Comparison of ENCODE assay signal across 11 cellular contexts in the genomic region with DNA sequence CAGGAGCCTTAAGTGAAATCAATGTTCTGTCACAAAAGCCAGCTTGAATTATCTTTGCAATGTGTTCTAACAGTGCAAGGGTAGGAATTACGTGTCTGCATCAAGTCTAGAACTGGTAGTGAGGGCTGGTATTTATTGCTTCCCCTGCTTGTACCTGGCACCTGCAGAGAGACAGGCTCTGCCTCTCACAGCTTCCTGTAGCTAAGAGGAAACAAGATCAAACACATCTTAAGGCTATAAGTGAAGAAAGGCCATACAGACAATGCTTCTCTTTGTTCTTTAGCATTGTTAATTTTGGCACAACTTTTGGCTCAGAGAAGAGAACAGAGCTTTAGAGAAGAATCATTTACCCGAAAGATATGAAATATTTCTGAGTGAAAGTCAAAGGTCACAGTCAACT.
"Had no signal": no experiment of that assay in that cellular context is flagged by ENCODE, and none has a peak within 500 bp of the region (broad histone marks: within the 10 kb centered on the region; RNA-seq: fewer than 3 reads in every experiment).

No MANE protein-coding gene starts in this region.

- H3K27ac ChIP-seq: cardiac muscle cell, right lobe of liver had no signal

- H3K4me3 ChIP-seq: cardiac muscle cell, right lobe of liver had no signal

- H3K27ac Mint-ChIP-seq: T-helper 1 cell treated with Interleukin-12 subunit alpha and Interleukin-12 subunit beta and Interleukin-4 antibody, amounts not matched to agents 30 μg/mL and 1 μg/mL, for 36 hours had no signal

- ATAC-seq: activated naive CD4-positive, alpha-beta T cell treated with anti-CD3 and anti-CD28 coated beads, Interleukin-2, amount 50 U/mL, for 72 hours; right lobe of liver had no signal

- H3K9me3 ChIP-seq: right lobe of liver, SK-N-SH had no signal

- DNase-seq: amygdala; kidney; right lobe of liver; SK-N-SH; stimulated activated CD4-positive, alpha-beta T cell treated with anti-CD3 and anti-CD28 coated beads, Interleukin-2, amount 100 ng/mL, for 24 hours; stimulated activated naive CD4-positive, alpha-beta T cell; substantia nigra; trophoblast cell had no signal

- H3K36me3 ChIP-seq: cardiac muscle cell, right lobe of liver had no signal

- H3K4me1 ChIP-seq: right lobe of liver had no signal

- H3K4me3 Mint-ChIP-seq: T-helper 1 cell treated with Interleukin-12 subunit alpha and Interleukin-12 subunit beta and Interleukin-4 antibody, amounts not matched to agents 30 μg/mL and 1 μg/mL, for 36 hours had no signal
